18 cellular contexts compared by ENCODE assay signal in genomic region chr14:56351861-56352260, GRCh38.
DNase-seq lines count a peak whose midpoint lies in the region; ATAC-seq lines count a peak whose summit lies in the region.
"Had no signal": no experiment of that assay in that cellular context is flagged by ENCODE, and none has a peak within 500 bp of the region (broad histone marks: within the 10 kb centered on the region; RNA-seq: fewer than 3 reads in every experiment).

No MANE protein-coding gene starts in this region.

- H3K27ac Mint-ChIP-seq in activated naive CD4-positive, alpha-beta T cell treated with anti-CD3 and anti-CD28 coated beads, Interleukin-2, amount 50 U/mL, for 72 hours = no peak overlapping the region
- H3K27ac Mint-ChIP-seq: activated CD4-positive, alpha-beta T cell treated with anti-CD3 and anti-CD28 coated beads, Interleukin-2, amount 10 ng/mL, durations not matched to agents 24 days and 14 days had no signal

- H3K9me3 Mint-ChIP-seq in activated naive CD4-positive, alpha-beta T cell treated with anti-CD3 and anti-CD28 coated beads, Interleukin-2, amount 50 U/mL, for 72 hours = peaks cover 4 to 7% of the 10 kb centered on the region in 2 donors
- H3K9me3 Mint-ChIP-seq: activated CD4-positive, alpha-beta T cell treated with anti-CD3 and anti-CD28 coated beads, Interleukin-2, amount 10 ng/mL, durations not matched to agents 24 days and 14 days had no signal

- H3K36me3 Mint-ChIP-seq in activated naive CD4-positive, alpha-beta T cell treated with anti-CD3 and anti-CD28 coated beads, Interleukin-2, amount 50 U/mL, for 72 hours = peaks cover 0 to 16% of the 10 kb centered on the region in 2 donors

- DNase-seq in AG08395 (ENCODE audit: low spot score) (peak; percentile 80), HS-27A (ENCODE audit: low read depth) (peak; percentile 38), astrocyte of the hippocampus (ENCODE audit: low read depth, low spot score) (peak; percentile 83), iPS DF 19.7 (ENCODE audit: low read depth, low spot score) (peak; percentile 15)
- no peak for DNase-seq in activated naive CD4-positive, alpha-beta T cell treated with anti-CD3 and anti-CD28 coated beads, Interleukin-2, amount 50 U/mL, for 72 hours (ENCODE audit: low spot score in 2 of 2)
- DNase-seq in activated CD4-positive, alpha-beta T cell treated with anti-CD3 and anti-CD28 coated beads for 48 hours = no peak
- DNase-seq in stimulated activated CD4-positive, alpha-beta T cell treated with anti-CD3 and anti-CD28 coated beads, Interleukin-1b, Interleukin-23, amount 100 ng/mL, for 48 hours = no peak
- DNase-seq: activated CD4-positive, alpha-beta T cell treated with anti-CD3 and anti-CD28 coated beads, Interleukin-2, amount 10 ng/mL, durations not matched to agents 24 days and 14 days; activated T-cell treated with anti-CD3 and anti-CD28 coated beads, Interleukin-2, amount 50 U/mL, for 4 hours; AML-193; anterior cingulate cortex; gastrocnemius medialis; NCI-H1436; OCI-M1; pancreas; stimulated activated CD4-positive, alpha-beta T cell treated with anti-CD3 and anti-CD28 coated beads, Interleukin-15, amount 100 ng/mL, for 24 hours; T-helper 1 cell had no signal

- ATAC-seq in activated naive CD4-positive, alpha-beta T cell treated with anti-CD3 and anti-CD28 coated beads, Interleukin-2, amount 50 U/mL, for 72 hours = no peak
- no peak for ATAC-seq in HG03095 (IDR thresholded peaks at IDR 0.05; ENCODE audit: unreplicated experiment)
- ATAC-seq: activated T-cell treated with anti-CD3 and anti-CD28 coated beads, Interleukin-2, amount 50 U/mL, for 4 hours; gastrocnemius medialis; pancreas had no signal

Comparison
In these comparisons a context has a peak if more than half of its experiments do, and no peak if none do; other contexts are left out.
1. DNase-seq: peak in AG08395 (single experiment), HS-27A (single experiment), astrocyte of the hippocampus (single experiment) and iPS DF 19.7 (single experiment); none in activated naive CD4-positive, alpha-beta T cell treated with anti-CD3 and anti-CD28 coated beads, Interleukin-2, amount 50 U/mL, for 72 hours (0 of 2), activated CD4-positive, alpha-beta T cell treated with anti-CD3 and anti-CD28 coated beads for 48 hours (single experiment) and stimulated activated CD4-positive, alpha-beta T cell treated with anti-CD3 and anti-CD28 coated beads, Interleukin-1b, Interleukin-23, amount 100 ng/mL, for 48 hours (single experiment).